1 cellular context compared by ENCODE assay signal in the genomic region with DNA sequence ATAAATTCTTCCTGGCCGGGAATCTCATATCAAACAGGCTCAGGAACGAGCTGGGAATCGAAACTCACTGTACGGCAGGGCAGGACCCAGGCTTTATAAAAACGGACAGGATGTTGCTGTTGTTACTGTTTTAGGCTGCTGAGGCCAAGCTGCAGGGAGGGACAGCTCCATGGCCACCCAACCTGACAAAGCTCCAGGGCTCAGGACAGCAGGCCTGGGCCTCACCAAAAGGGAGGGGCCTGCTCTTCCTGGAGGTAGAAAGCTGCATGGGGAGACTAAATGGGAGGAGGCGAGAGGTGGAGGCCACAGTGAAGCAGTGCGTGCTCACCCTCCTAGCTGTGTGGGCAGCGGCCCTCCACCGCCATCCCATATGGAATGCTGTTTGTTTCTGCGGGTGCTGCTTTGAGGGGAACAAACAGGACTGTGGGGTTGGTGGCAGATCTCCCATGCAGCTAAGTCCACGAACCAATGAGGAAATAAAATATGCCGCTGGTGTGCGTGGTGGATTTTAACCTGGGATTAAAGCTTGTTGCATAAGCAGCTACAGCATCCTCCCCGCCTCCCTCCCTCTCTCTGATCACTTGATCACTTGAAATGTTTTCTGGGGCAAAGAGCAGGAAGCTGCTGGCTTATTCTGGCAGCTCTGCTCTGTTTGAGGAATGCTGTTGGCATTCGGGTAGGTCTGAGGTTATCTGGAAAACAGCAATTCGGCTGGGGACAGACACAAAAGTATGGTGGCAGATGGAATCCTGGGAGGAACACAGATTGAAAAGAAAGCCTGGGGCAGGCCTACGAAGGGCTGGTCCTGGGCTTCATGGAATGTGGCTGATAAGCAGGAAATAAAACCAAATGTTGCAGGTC.
TF ChIP-seq lines count a peak whose summit lies in the region.

No MANE protein-coding gene starts in this region.

TF ChIP-seq in K562, 482 proteins besides CTCF, POLR2A, EP300 and RAD21 (continued from another document and continues in another):
- TF ChIP-seq IRF2 (CRISPR knock-in tag; IDR thresholded peaks at IDR 0.05) (no peak), KLF16 (IDR thresholded peaks at IDR 0.05) (no peak), YY1 (IDR thresholded peaks at IDR 0.05; ENCODE audit: borderline replicate concordance in 1 of 3, control insufficient read depth in 1 of 3, extremely low read depth in 1 of 3, insufficient read depth in 3 of 3, insufficient read length in 1 of 3, insufficient replicate concordance in 2 of 3, low read depth in 1 of 3, low read length in 2 of 3) (peak in 1 of 3 experiments; percentile 44), ZNF778 (CRISPR knock-in tag; IDR thresholded peaks at IDR 0.05) (no peak), ZNF444 (CRISPR knock-in tag; IDR thresholded peaks at IDR 0.05) (no peak), COPS2 (conservative IDR thresholded peaks at IDR 0.05) (no peak), PML (IDR thresholded peaks at IDR 0.05; ENCODE audit: low read length) (0 out of 2 replicates have a peak, but pooled peaks have one; percentile 32), MAFK (IDR thresholded peaks at IDR 0.05; ENCODE audit: low read length) (no peak; the same call in none of the 2 replicates), MTA3 (IDR thresholded peaks at IDR 0.05; ENCODE audit: borderline replicate concordance) (peak; percentile 71; the same call in 1 of the 2 replicates), ZKSCAN8 (CRISPR knock-in tag; IDR thresholded peaks at IDR 0.05) (no peak; the same call in 1 of the 2 replicates), CUX1 (CRISPR knock-in tag; IDR thresholded peaks at IDR 0.05) (no peak; the same call in 1 of the 2 replicates), ARID2 (IDR thresholded peaks at IDR 0.05) (no peak), TCF3 (CRISPR knock-in tag; IDR thresholded peaks at IDR 0.05) (peak; percentile 36; the same call in 1 of the 2 replicates), STAT5B (CRISPR knock-in tag; IDR thresholded peaks at IDR 0.05) (no peak), ATF4 (CRISPR knock-in tag; IDR thresholded peaks at IDR 0.05) (peak; percentile 61; the same call in 1 of the 2 replicates), KAT8 (IDR thresholded peaks at IDR 0.05; ENCODE audit: low read depth) (no peak), SNRNP70 (optimal IDR thresholded peaks at IDR 0.05; ENCODE audit: low read depth, low read length) (no peak), MYNN (IDR thresholded peaks at IDR 0.05) (0 out of 2 replicates have a peak, but pooled peaks have one; percentile 35), MYNN (CRISPR knock-in tag; IDR thresholded peaks at IDR 0.05) (no peak), TRIM25 (IDR thresholded peaks at IDR 0.05; ENCODE audit: borderline replicate concordance) (no peak), SLC30A9 (CRISPR knock-in tag; IDR thresholded peaks at IDR 0.05) (no peak), CXXC5 (CRISPR knock-in tag; IDR thresholded peaks at IDR 0.05) (peak; percentile 83), BHLHE40 (IDR thresholded peaks at IDR 0.05; ENCODE audit: low read length) (peak; percentile 25; the same call in 1 of the 2 replicates), SIX5 (IDR thresholded peaks at IDR 0.05; ENCODE audit: borderline replicate concordance in 1 of 2, insufficient read depth in 1 of 2, low read depth in 1 of 2, low read length in 2 of 2) (no peak), ZNF592 (IDR thresholded peaks at IDR 0.05) (no peak), CREB5 (CRISPR knock-in tag; IDR thresholded peaks at IDR 0.05) (no peak), HLTF (IDR thresholded peaks at IDR 0.05) (no peak; the same call in 1 of the 2 replicates), STAT5A (IDR thresholded peaks at IDR 0.05; ENCODE audit: borderline replicate concordance, low read length) (no peak), JUNB (CRISPR knock-in tag; conservative IDR thresholded peaks at IDR 0.05) (no peak), STAT6 (CRISPR knock-in tag; IDR thresholded peaks at IDR 0.05) (no peak), FUS (optimal IDR thresholded peaks at IDR 0.05; ENCODE audit: low read depth, low read length) (no peak), MCM2 (IDR thresholded peaks at IDR 0.05; ENCODE audit: low read depth) (no peak), NFRKB (IDR thresholded peaks at IDR 0.05; ENCODE audit: low read depth) (peak; percentile 95), ETS2 (tag; IDR thresholded peaks at IDR 0.05; ENCODE audit: borderline replicate concordance, poor library complexity, severe bottlenecking) (no peak), HDAC3 (IDR thresholded peaks at IDR 0.05; ENCODE audit: borderline replicate concordance, partially characterized antibody) (no peak), ZNF165 (CRISPR knock-in tag; IDR thresholded peaks at IDR 0.05; ENCODE audit: borderline replicate concordance) (no peak; the same call in 1 of the 2 replicates), CHD2 (IDR thresholded peaks at IDR 0.05; ENCODE audit: low read depth, low read length) (no peak), ZNF140 (CRISPR knock-in tag; IDR thresholded peaks at IDR 0.05) (no peak), CREB3L1 (IDR thresholded peaks at IDR 0.05; ENCODE audit: borderline replicate concordance, low read depth) (no peak)
